ENCODE assay signal across 3 cellular contexts in the genomic region with DNA sequence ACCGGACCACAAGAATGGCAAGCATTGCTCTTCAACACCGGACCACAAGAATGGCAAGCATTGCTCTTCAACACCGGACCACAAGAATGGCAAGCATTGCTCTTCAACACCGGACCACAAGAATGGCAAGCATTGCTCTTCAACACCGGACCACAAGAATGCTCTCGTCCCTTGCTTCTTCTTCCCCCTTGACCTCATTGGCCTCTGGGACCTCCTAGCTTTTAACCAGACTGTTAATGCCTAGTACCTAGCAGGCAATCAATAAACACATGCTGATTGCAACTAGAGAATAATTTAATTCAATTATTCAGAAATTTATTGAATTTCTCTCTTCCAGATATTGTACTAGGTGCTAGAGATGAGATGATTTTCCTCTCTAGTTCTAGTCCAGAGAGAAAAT. TPM values are rescaled to one million over a fixed set of nuclear protein-coding genes. Genes with fewer than 3 reads are reported as not detected.
"Had no signal": no experiment of that assay in that cellular context is flagged by ENCODE, and none has a peak within 500 bp of the region (broad histone marks: within the 10 kb centered on the region; RNA-seq: fewer than 3 reads in every experiment).

No MANE protein-coding gene starts in this region.

RNA-seq across cellular contexts. Expression of a gene that starts 28.0 kb away (rescaled TPM):
- total RNA-seq: HepG2, HT-29 had no signal
- polyA plus RNA-seq: HepG2, IgD-negative memory B cell had no signal
